Comparison of ENCODE assay signal across 8 cellular contexts in genomic region chr3:184133840-184134745, GRCh38. TPM values are rescaled to one million over a fixed set of nuclear protein-coding genes. Genes with fewer than 3 reads are reported as not detected.
DNase-seq lines count a peak whose midpoint lies in the region; ATAC-seq and TF ChIP-seq lines count a peak whose summit lies in the region.

No MANE protein-coding gene starts in this region.

- peak overlapping the region; percentile 90 for H3K9ac ChIP-seq in SK-N-MC (ENCODE audit: insufficient read length)

- H3K9me3 ChIP-seq in SK-N-MC (ENCODE audit: low read depth, low read length) = no peaks in the 10 kb centered on the region
- no peaks in the 10 kb centered on the region for H3K9me3 ChIP-seq in heart right ventricle
- H3K9me3 ChIP-seq in ovary = no peaks in the 10 kb centered on the region

- DNase-seq in AG08396 (ENCODE audit: low spot score) = peak; percentile 71
- peak; percentile 55 for DNase-seq in NAMALWA (ENCODE audit: low spot score)
- DNase-seq in SK-N-MC (ENCODE audit: low read depth, low spot score) = peak; percentile 52
- peak; percentile 12 to 89 (median 65) for DNase-seq in amygdala (lab: John Stamatoyannopoulos, UW)
- DNase-seq in heart right ventricle = peak; percentile 83 to 86
- peak; percentile 76 to 85 (median 81) for DNase-seq in ovary

- H3K27me3 ChIP-seq in heart right ventricle (no peaks in the 10 kb centered on the region), ovary (no peaks in the 10 kb centered on the region)

- peak; percentile 2 for TF ChIP-seq POLR2A in ovary (IDR thresholded peaks at IDR 0.05)

- WGBS in heart right ventricle, 2 donors = 1% methylated on average over 37 of the region's 37 CpGs
- WGBS in ovary, 3 donors = 1% methylated on average over 37 of the region's 37 CpGs

- TF ChIP-seq CTCF in heart right ventricle (IDR thresholded peaks at IDR 0.05) = no peak
- TF ChIP-seq CTCF in ovary (IDR thresholded peaks at IDR 0.05) = no peak

- H3K4me1 ChIP-seq in heart right ventricle (peaks cover 4 to 28% (median 22%) of the 10 kb centered on the region in 9 donors), ovary (ENCODE audit: insufficient read depth) (no peaks in the 10 kb centered on the region)

- ATAC-seq in GM19023 (IDR thresholded peaks at IDR 0.05; ENCODE audit: unreplicated experiment) (peak; percentile 29), heart right ventricle (peak; percentile 77 to 91 (median 87)), GM21526 (IDR thresholded peaks at IDR 0.05; ENCODE audit: low FRiP score, unreplicated experiment) (no peak)

- TF ChIP-seq EP300 in ovary (IDR thresholded peaks at IDR 0.05) = no peak

- intact Hi-C loops in heart right ventricle (cut with DNase I) (loop anchor here in 6 of 10 donors (2.0 to 10.0 kb wide), 9 partner anchors 21 to 249 kb away; partner anchors contain the start of genes ABCC5 (in 5 of the 6), ALG3 (in 2 of the 6), DVL3 (in 2 of the 6) and EEF1AKMT4 (in 2 of the 6)), ovary (cut with DNase I) (loop anchor here in 1 of 4 donors (10.0 kb wide), 1 partner anchor 111 kb away; the partner anchor contains the start of genes ALG3 and EEF1AKMT4)

- H3K36me3 ChIP-seq in SK-N-MC (ENCODE audit: insufficient read depth, low read length) = peaks cover 19% of the 10 kb centered on the region
- peaks cover 0 to 24% (median 0%) of the 10 kb centered on the region in 9 donors for H3K36me3 ChIP-seq in heart right ventricle
- no peaks in the 10 kb centered on the region for H3K36me3 ChIP-seq in ovary

- H3K27ac ChIP-seq in SK-N-MC = peak overlapping the region; percentile 84
- H3K27ac ChIP-seq in heart right ventricle = peak overlapping the region; percentile 28 to 95 (median 90)
- peak overlapping the region; percentile 80 to 88 for H3K27ac ChIP-seq in ovary

- H3K4me3 ChIP-seq in SK-N-MC = peak overlapping the region; percentile 88
- peak overlapping the region; percentile 53 to 99 (median 87) for H3K4me3 ChIP-seq in heart right ventricle
- H3K4me3 ChIP-seq in ovary = peak overlapping the region; percentile 60

RNA-seq across cellular contexts. Expression of gene EIF2B5, which starts 1.1 kb away (rescaled TPM):
- total RNA-seq in heart right ventricle (10 to 100 TPM; 26.8 to 37.3 (median 31.6) TPM), ovary (10 to 100 TPM; 18.6 to 31.9 (median 28.7) TPM)
- polyA plus RNA-seq in heart right ventricle (10 to 100 TPM; 30.6 to 44.6 TPM), ovary (10 to 100 TPM; 26.2 to 42.4 TPM)

RNA-seq across cellular contexts. Expression of gene DVL3, which starts 21.1 kb away (rescaled TPM):
- total RNA-seq in heart right ventricle (10 to 100 TPM; 52.6 to 81.7 (median 68.6) TPM), ovary (10 to 100 TPM; 30.2 to 93.8 (median 74.8) TPM)
- polyA plus RNA-seq in heart right ventricle (10 to 100 TPM; 37.5 to 42.0 TPM), ovary (10 to 100 TPM; 40.8 to 48.1 TPM)

RNA-seq across cellular contexts. Expression of gene HTR3E, which starts 37.2 kb away (rescaled TPM):
- total RNA-seq in heart right ventricle (not detected), ovary (not detected)
- polyA plus RNA-seq in heart right ventricle (not detected), ovary (not detected)

RNA-seq across cellular contexts. Expression of gene AP2M1, which starts 40.6 kb away (rescaled TPM):
- total RNA-seq in heart right ventricle = 100 to 1,000 TPM; 263 to 371 (median 321) TPM
- polyA plus RNA-seq in heart right ventricle = 100 to 1,000 TPM; 187 to 390 TPM
- total RNA-seq in ovary = 100 to 1,000 TPM; 107 to 281 (median 252) TPM
- 100 to 1,000 TPM; 236 to 371 TPM for polyA plus RNA-seq in ovary

RNA-seq across cellular contexts. Expression of gene ABCF3, which starts 51.9 kb away (rescaled TPM):
- total RNA-seq in heart right ventricle = 10 to 100 TPM; 60.1 to 90.7 (median 68.3) TPM
- 10 to 100 TPM; 78.0 to 87.9 TPM for polyA plus RNA-seq in heart right ventricle
- total RNA-seq in ovary = 10 to 100 TPM; 56.6 to 82.0 (median 61.7) TPM
- polyA plus RNA-seq in ovary = 10 to 100 TPM; 30.2 to 42.8 TPM
